Comparison of ENCODE assay signal across 1 cellular context in the genomic region with DNA sequence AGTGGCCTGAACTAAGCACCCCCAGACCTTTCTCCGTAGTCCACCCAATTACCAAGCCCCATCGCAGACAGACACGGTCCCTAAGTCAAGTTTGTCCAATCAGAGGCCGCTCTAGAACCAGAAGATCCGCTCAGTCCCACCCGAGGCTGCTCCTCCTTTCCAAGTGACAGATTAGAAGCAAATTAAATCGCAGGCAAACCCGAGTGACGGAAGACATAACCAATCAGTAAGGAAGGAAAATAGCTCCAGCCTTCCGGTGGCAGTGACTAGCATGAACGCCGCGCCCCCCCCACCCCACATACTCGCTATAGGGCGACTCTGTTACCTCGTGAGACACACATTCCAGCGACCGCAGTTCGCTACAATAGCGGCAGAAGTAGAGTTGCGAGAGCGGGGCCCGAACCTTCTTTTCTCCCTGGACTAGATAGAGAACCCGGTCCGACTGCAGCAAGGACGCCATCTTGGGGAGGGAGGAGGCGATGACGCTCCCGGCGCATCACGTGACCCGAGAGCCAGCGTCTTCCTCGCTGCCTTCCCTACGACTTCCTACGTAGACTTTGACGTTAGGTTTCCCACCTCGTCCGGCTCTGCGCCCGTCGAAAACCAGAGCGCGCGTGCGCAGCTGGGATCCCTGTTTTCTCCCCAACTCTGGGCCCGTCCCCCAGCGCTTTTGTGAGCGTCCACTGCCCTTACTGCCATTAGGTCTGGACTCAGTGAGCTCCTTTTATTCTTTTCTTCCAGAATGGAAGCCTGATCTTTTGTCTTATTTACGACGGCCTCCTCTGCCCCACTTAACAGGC.
TF ChIP-seq lines count a peak whose summit lies in the region.

A gene (minus strand): TSS at position 484 of the 800 bp plus-strand sequence. CDS start 24 bp downstream, at position 460.

TF ChIP-seq in K562, 482 proteins besides CTCF, POLR2A, EP300 and RAD21 (continued from another document and continues in another):
- TF ChIP-seq JUN (IDR thresholded peaks at IDR 0.05; ENCODE audit: borderline replicate concordance, low read depth, low read length) (peak; percentile 76; the same call in 1 of the 2 replicates), JUN (CRISPR knock-in tag; IDR thresholded peaks at IDR 0.05; ENCODE audit: borderline replicate concordance) (no peak), ZNF561 (CRISPR knock-in tag; conservative IDR thresholded peaks at IDR 0.05) (no peak), NBN (IDR thresholded peaks at IDR 0.05; ENCODE audit: low read depth) (peak; percentile 71; the same call in 1 of the 2 replicates), NFE2 (IDR thresholded peaks at IDR 0.05; ENCODE audit: low read depth) (peak; percentile 44; the same call in 1 of the 2 replicates), ZNF133 (CRISPR knock-in tag; IDR thresholded peaks at IDR 0.05) (0 out of 2 replicates have a peak, but pooled peaks have one; percentile 12), PRPF4 (IDR thresholded peaks at IDR 0.05; ENCODE audit: insufficient read depth, low read depth, low read length, poor library complexity, severe bottlenecking) (no peak), HDAC8 (tag; IDR thresholded peaks at IDR 0.05) (peak; percentile 54; the same call in 1 of the 2 replicates), RCOR1 (IDR thresholded peaks at IDR 0.05; ENCODE audit: borderline replicate concordance in 1 of 2, low read depth in 2 of 2, low read length in 2 of 2) (peak in 1 of 2 experiments; percentile 51; a peak in 1 of 4 replicates), CHD2 (IDR thresholded peaks at IDR 0.05; ENCODE audit: low read depth, low read length) (peak; percentile 76), HOXB6 (CRISPR knock-in tag; IDR thresholded peaks at IDR 0.05; ENCODE audit: borderline replicate concordance) (peak; percentile 21; the same call in 1 of the 2 replicates), POLR2G (IDR thresholded peaks at IDR 0.05; ENCODE audit: low read depth, low read length) (peak; percentile 75), ZNF668 (CRISPR knock-in tag; IDR thresholded peaks at IDR 0.05) (peak; percentile 19; the same call in 1 of the 2 replicates), CBFA2T3 (IDR thresholded peaks at IDR 0.05) (peak; percentile 9; the same call in 1 of the 2 replicates), EP400 (IDR thresholded peaks at IDR 0.05) (peak; percentile 93), ZNF507 (tag; conservative IDR thresholded peaks at IDR 0.05) (no peak), ZNF175 (CRISPR knock-in tag; IDR thresholded peaks at IDR 0.05; ENCODE audit: low read depth) (no peak), IFI16 (CRISPR knock-in tag; IDR thresholded peaks at IDR 0.05) (no peak), NR2C1 (IDR thresholded peaks at IDR 0.05) (peak; percentile 66; the same call in 1 of the 2 replicates), NR2C1 (tag; IDR thresholded peaks at IDR 0.05) (no peak), LEF1 (IDR thresholded peaks at IDR 0.05) (0 out of 2 replicates have a peak, but pooled peaks have one; percentile 64), KLF6 (CRISPR knock-in tag; IDR thresholded peaks at IDR 0.05; ENCODE audit: borderline replicate concordance) (peak; percentile 47; the same call in 1 of the 2 replicates), RNF2 (IDR thresholded peaks at IDR 0.05) (peak; percentile 46; the same call in 1 of the 2 replicates), SMARCE1 (IDR thresholded peaks at IDR 0.05) (0 out of 2 replicates have a peak, but pooled peaks have one; percentile 17), SREBF1 (IDR thresholded peaks at IDR 0.05; ENCODE audit: borderline replicate concordance, low read depth, low read length) (peak; percentile 76; the same call in 1 of the 2 replicates), HNRNPLL (IDR thresholded peaks at IDR 0.05; ENCODE audit: low read depth, low read length, poor library complexity, severe bottlenecking) (peak; percentile 92), NFYB (IDR thresholded peaks at IDR 0.05; ENCODE audit: extremely low read depth, insufficient read length) (peak; percentile 94), SP2 (IDR thresholded peaks at IDR 0.05; ENCODE audit: extremely low read depth, low read depth, low read length, poor library complexity, severe bottlenecking) (peak; percentile 86), CREM (IDR thresholded peaks at IDR 0.05; ENCODE audit: low read depth) (peak; percentile 98), PHF8 (IDR thresholded peaks at IDR 0.05; ENCODE audit: borderline replicate concordance, low read length) (peak; percentile 80; the same call in 1 of the 2 replicates), PPARD (CRISPR knock-in tag; IDR thresholded peaks at IDR 0.05) (no peak), NR2C2 (CRISPR knock-in tag; IDR thresholded peaks at IDR 0.05) (no peak), NR2C2 (tag; IDR thresholded peaks at IDR 0.05) (peak; percentile 74), SRF (CRISPR knock-in tag; IDR thresholded peaks at IDR 0.05) (peak in 1 of 2 experiments; percentile 53; a peak in 2 of 4 replicates), SMAD1 (IDR thresholded peaks at IDR 0.05; ENCODE audit: low read depth, low read length, partially characterized antibody) (peak; percentile 50), NFIC (IDR thresholded peaks at IDR 0.05) (peak; percentile 59), ZNF436 (CRISPR knock-in tag; IDR thresholded peaks at IDR 0.05) (0 out of 2 replicates have a peak, but pooled peaks have one; percentile 28), RBFOX2 (IDR thresholded peaks at IDR 0.05; ENCODE audit: low read depth, low read length) (peak; percentile 82), ETV1 (tag; conservative IDR thresholded peaks at IDR 0.05; ENCODE audit: low read depth) (peak; percentile 35)
- TF ChIP-seq, protein P1, sequence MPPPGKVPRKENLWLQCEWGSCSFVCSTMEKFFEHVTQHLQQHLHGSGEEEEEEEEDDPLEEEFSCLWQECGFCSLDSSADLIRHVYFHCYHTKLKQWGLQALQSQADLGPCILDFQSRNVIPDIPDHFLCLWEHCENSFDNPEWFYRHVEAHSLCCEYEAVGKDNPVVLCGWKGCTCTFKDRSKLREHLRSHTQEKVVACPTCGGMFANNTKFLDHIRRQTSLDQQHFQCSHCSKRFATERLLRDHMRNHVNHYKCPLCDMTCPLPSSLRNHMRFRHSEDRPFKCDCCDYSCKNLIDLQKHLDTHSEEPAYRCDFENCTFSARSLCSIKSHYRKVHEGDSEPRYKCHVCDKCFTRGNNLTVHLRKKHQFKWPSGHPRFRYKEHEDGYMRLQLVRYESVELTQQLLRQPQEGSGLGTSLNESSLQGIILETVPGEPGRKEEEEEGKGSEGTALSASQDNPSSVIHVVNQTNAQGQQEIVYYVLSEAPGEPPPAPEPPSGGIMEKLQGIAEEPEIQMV (tag; conservative IDR thresholded peaks at IDR 0.05; ENCODE audit: low read depth), result peak; percentile 68; the same call in 1 of the 2 replicates
- TF ChIP-seq, protein P2, sequence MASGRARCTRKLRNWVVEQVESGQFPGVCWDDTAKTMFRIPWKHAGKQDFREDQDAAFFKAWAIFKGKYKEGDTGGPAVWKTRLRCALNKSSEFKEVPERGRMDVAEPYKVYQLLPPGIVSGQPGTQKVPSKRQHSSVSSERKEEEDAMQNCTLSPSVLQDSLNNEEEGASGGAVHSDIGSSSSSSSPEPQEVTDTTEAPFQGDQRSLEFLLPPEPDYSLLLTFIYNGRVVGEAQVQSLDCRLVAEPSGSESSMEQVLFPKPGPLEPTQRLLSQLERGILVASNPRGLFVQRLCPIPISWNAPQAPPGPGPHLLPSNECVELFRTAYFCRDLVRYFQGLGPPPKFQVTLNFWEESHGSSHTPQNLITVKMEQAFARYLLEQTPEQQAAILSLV (tag; IDR thresholded peaks at IDR 0.05), result no peak
- TF ChIP-seq, protein P3, sequence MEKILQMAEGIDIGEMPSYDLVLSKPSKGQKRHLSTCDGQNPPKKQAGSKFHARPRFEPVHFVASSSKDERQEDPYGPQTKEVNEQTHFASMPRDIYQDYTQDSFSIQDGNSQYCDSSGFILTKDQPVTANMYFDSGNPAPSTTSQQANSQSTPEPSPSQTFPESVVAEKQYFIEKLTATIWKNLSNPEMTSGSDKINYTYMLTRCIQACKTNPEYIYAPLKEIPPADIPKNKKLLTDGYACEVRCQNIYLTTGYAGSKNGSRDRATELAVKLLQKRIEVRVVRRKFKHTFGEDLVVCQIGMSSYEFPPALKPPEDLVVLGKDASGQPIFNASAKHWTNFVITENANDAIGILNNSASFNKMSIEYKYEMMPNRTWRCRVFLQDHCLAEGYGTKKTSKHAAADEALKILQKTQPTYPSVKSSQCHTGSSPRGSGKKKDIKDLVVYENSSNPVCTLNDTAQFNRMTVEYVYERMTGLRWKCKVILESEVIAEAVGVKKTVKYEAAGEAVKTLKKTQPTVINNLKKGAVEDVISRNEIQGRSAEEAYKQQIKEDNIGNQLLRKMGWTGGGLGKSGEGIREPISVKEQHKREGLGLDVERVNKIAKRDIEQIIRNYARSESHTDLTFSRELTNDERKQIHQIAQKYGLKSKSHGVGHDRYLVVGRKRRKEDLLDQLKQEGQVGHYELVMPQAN (IDR thresholded peaks at IDR 0.05; ENCODE audit: borderline replicate concordance), result peak; percentile 40; the same call in 1 of the 2 replicates
- TF ChIP-seq, protein P4, sequence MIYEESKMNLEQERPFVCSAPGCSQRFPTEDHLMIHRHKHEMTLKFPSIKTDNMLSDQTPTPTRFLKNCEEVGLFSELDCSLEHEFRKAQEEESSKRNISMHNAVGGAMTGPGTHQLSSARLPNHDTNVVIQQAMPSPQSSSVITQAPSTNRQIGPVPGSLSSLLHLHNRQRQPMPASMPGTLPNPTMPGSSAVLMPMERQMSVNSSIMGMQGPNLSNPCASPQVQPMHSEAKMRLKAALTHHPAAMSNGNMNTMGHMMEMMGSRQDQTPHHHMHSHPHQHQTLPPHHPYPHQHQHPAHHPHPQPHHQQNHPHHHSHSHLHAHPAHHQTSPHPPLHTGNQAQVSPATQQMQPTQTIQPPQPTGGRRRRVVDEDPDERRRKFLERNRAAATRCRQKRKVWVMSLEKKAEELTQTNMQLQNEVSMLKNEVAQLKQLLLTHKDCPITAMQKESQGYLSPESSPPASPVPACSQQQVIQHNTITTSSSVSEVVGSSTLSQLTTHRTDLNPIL (CRISPR knock-in tag; IDR thresholded peaks at IDR 0.05), result no peak
- TF ChIP-seq, protein P5, sequence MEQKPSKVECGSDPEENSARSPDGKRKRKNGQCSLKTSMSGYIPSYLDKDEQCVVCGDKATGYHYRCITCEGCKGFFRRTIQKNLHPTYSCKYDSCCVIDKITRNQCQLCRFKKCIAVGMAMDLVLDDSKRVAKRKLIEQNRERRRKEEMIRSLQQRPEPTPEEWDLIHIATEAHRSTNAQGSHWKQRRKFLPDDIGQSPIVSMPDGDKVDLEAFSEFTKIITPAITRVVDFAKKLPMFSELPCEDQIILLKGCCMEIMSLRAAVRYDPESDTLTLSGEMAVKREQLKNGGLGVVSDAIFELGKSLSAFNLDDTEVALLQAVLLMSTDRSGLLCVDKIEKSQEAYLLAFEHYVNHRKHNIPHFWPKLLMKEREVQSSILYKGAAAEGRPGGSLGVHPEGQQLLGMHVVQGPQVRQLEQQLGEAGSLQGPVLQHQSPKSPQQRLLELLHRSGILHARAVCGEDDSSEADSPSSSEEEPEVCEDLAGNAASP (IDR thresholded peaks at IDR 0.05), result no peak
- TF ChIP-seq, protein P6, sequence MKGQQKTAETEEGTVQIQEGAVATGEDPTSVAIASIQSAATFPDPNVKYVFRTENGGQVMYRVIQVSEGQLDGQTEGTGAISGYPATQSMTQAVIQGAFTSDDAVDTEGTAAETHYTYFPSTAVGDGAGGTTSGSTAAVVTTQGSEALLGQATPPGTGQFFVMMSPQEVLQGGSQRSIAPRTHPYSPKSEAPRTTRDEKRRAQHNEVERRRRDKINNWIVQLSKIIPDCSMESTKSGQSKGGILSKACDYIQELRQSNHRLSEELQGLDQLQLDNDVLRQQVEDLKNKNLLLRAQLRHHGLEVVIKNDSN (CRISPR knock-in tag; IDR thresholded peaks at IDR 0.05), result peak; percentile 99
- TF ChIP-seq, protein P7, sequence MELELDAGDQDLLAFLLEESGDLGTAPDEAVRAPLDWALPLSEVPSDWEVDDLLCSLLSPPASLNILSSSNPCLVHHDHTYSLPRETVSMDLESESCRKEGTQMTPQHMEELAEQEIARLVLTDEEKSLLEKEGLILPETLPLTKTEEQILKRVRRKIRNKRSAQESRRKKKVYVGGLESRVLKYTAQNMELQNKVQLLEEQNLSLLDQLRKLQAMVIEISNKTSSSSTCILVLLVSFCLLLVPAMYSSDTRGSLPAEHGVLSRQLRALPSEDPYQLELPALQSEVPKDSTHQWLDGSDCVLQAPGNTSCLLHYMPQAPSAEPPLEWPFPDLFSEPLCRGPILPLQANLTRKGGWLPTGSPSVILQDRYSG (tag; conservative IDR thresholded peaks at IDR 0.05; ENCODE audit: low read depth), result peak; percentile 74; the same call in 1 of the 2 replicates
- TF ChIP-seq, protein P8, sequence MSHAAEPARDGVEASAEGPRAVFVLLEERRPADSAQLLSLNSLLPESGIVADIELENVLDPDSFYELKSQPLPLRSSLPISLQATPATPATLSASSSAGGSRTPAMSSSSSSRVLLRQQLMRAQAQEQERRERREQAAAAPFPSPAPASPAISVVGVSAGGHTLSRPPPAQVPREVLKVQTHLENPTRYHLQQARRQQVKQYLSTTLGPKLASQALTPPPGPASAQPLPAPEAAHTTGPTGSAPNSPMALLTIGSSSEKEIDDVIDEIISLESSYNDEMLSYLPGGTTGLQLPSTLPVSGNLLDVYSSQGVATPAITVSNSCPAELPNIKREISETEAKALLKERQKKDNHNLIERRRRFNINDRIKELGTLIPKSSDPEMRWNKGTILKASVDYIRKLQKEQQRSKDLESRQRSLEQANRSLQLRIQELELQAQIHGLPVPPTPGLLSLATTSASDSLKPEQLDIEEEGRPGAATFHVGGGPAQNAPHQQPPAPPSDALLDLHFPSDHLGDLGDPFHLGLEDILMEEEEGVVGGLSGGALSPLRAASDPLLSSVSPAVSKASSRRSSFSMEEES (CRISPR knock-in tag; IDR thresholded peaks at IDR 0.05), result peak; percentile 100
- TF ChIP-seq, protein P9, sequence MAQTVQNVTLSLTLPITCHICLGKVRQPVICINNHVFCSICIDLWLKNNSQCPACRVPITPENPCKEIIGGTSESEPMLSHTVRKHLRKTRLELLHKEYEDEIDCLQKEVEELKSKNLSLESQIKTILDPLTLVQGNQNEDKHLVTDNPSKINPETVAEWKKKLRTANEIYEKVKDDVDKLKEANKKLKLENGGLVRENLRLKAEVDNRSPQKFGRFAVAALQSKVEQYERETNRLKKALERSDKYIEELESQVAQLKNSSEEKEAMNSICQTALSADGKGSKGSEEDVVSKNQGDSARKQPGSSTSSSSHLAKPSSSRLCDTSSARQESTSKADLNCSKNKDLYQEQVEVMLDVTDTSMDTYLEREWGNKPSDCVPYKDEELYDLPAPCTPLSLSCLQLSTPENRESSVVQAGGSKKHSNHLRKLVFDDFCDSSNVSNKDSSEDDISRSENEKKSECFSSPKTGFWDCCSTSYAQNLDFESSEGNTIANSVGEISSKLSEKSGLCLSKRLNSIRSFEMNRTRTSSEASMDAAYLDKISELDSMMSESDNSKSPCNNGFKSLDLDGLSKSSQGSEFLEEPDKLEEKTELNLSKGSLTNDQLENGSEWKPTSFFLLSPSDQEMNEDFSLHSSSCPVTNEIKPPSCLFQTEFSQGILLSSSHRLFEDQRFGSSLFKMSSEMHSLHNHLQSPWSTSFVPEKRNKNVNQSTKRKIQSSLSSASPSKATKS (CRISPR knock-in tag; IDR thresholded peaks at IDR 0.05), result no peak
- TF ChIP-seq, protein P10, sequence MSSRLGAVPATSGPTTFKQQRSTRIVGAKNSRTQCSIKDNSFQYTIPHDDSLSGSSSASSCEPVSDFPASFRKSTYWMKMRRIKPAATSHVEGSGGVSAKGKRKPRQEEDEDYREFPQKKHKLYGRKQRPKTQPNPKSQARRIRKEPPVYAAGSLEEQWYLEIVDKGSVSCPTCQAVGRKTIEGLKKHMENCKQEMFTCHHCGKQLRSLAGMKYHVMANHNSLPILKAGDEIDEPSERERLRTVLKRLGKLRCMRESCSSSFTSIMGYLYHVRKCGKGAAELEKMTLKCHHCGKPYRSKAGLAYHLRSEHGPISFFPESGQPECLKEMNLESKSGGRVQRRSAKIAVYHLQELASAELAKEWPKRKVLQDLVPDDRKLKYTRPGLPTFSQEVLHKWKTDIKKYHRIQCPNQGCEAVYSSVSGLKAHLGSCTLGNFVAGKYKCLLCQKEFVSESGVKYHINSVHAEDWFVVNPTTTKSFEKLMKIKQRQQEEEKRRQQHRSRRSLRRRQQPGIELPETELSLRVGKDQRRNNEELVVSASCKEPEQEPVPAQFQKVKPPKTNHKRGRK (tag; IDR thresholded peaks at IDR 0.05), result no peak
